ENCODE assay signal across 23 cellular contexts in the genomic region with DNA sequence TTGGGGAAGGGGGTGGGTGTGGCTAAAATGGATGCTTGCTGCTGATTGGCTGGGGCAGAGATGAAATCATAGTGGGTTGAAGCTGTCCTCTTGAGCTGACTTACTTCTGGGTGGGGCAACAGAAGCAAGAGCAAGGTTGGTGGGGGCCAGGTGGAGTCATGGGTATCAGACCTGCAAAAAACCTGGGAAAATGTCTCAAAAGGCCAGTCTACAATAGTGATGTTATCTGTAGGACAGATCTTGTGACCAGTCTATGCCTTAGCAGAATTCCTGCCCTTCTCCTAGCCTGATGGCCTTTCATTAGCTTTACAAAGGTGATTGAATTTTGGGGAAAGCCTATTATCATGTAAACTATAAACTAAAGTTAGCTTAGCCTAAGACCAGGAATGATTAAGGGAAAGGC.
DNase-seq lines count a peak whose midpoint lies in the region; ATAC-seq and TF ChIP-seq lines count a peak whose summit lies in the region.
"Had no signal": no experiment of that assay in that cellular context is flagged by ENCODE, and none has a peak within 500 bp of the region (broad histone marks: within the 10 kb centered on the region; RNA-seq: fewer than 3 reads in every experiment).

No MANE protein-coding gene starts in this region.

- peak; percentile 93 for ATAC-seq in GM23338
- ATAC-seq: GM12878, HepG2, Panc1 had no signal

- no peaks in the 10 kb centered on the region for H3K27me3 ChIP-seq in GM23338 (ENCODE audit: insufficient read depth)
- H3K27me3 ChIP-seq: BLaER1 had no signal

- no peaks in the 10 kb centered on the region for H3K79me2 ChIP-seq in GM23338 (replicated peaks; ENCODE audit: insufficient read depth)

- peak overlapping the region; percentile 94 for H3K27ac Mint-ChIP-seq in GM23338
- H3K27ac Mint-ChIP-seq in mesothelial cell of epicardium: no peak overlapping the region
- H3K27ac Mint-ChIP-seq: CD4-positive, CD25-positive, alpha-beta regulatory T cell had no signal

- no peak overlapping the region for H3K4me3 ChIP-seq in GM23338
- H3K4me3 ChIP-seq: BLaER1, GM12878 had no signal

- H3K36me3 Mint-ChIP-seq in GM23338 (ENCODE audit: low read depth) (no peaks in the 10 kb centered on the region; the same call in 2 of the 3 replicates), mesothelial cell of epicardium (no peaks in the 10 kb centered on the region)
- H3K36me3 Mint-ChIP-seq: CD4-positive, CD25-positive, alpha-beta regulatory T cell had no signal

- no peaks in the 10 kb centered on the region; the same call in 1 of the 2 replicates for H3K9me2 ChIP-seq in GM23338 (ENCODE audit: insufficient read depth)

- H4K20me1 ChIP-seq in GM23338 (replicated peaks; ENCODE audit: insufficient read depth): no peaks in the 10 kb centered on the region
- H4K20me1 ChIP-seq: BLaER1 had no signal

- TF ChIP-seq CTCF in GM23338 (conservative IDR thresholded peaks at IDR 0.05; ENCODE audit: low read depth in 2 of 2): no peak
- TF ChIP-seq CTCF in mesothelial cell of epicardium (IDR thresholded peaks at IDR 0.05; ENCODE audit: unreplicated experiment): no peak

- H3K4me1 Mint-ChIP-seq in GM23338: peaks cover 38% of the 10 kb centered on the region
- peaks cover 26% of the 10 kb centered on the region for H3K4me1 Mint-ChIP-seq in mesothelial cell of epicardium
- H3K4me1 Mint-ChIP-seq: CD4-positive, CD25-positive, alpha-beta regulatory T cell had no signal

- no peaks in the 10 kb centered on the region for H3K36me3 ChIP-seq in GM23338 (ENCODE audit: insufficient read depth)
- H3K36me3 ChIP-seq: BLaER1 had no signal

- no peaks in the 10 kb centered on the region for H3F3A ChIP-seq in GM23338 (replicated peaks; ENCODE audit: low read depth)

- H3K4me3 Mint-ChIP-seq in GM23338: 0 out of 3 replicates have a peak overlapping the region, but pooled peaks have one; percentile 10
- no peak overlapping the region for H3K4me3 Mint-ChIP-seq in mesothelial cell of epicardium
- H3K4me3 Mint-ChIP-seq: CD4-positive, CD25-positive, alpha-beta regulatory T cell had no signal

- H3K27me3 Mint-ChIP-seq in GM23338 (ENCODE audit: insufficient read depth, low read depth, poor library complexity): peaks cover 2% of the 10 kb centered on the region
- H3K27me3 Mint-ChIP-seq in mesothelial cell of epicardium (ENCODE audit: low read depth): no peaks in the 10 kb centered on the region
- H3K27me3 Mint-ChIP-seq: CD4-positive, CD25-positive, alpha-beta regulatory T cell had no signal

- peak overlapping the region; percentile 75 for H3K27ac ChIP-seq in GM23338 (ENCODE audit: low read depth)
- H3K27ac ChIP-seq: BLaER1, RWPE1 had no signal

- H3K4me2 ChIP-seq in GM23338: peak overlapping the region; percentile 17; the same call in 1 of the 2 replicates
- H3K4me2 ChIP-seq: BLaER1 had no signal

- no peaks in the 10 kb centered on the region for H3K9me3 Mint-ChIP-seq in GM23338
- peaks cover 4% of the 10 kb centered on the region for H3K9me3 Mint-ChIP-seq in mesothelial cell of epicardium

- H2AFZ ChIP-seq in GM23338: no peak overlapping the region

- H3K4me1 ChIP-seq in GM23338 (ENCODE audit: insufficient read depth): peaks cover 21% of the 10 kb centered on the region
- H3K4me1 ChIP-seq: BLaER1 had no signal

- DNase-seq in GM23338 (ENCODE audit: low spot score): peak; percentile 81
- peak; percentile 2 for DNase-seq in NAMALWA (ENCODE audit: low spot score)
- peak; percentile 30 for DNase-seq in iPS DF 19.7 (ENCODE audit: low read depth, low spot score)
- DNase-seq in iPS-NIHi7 (ENCODE audit: extremely low spot score): peak; percentile 13
- no peak for DNase-seq in NCI-H1436 (lab: John Stamatoyannopoulos, UW)
- DNase-seq in mesothelial cell of epicardium (ENCODE audit: low spot score in 2 of 2, unreplicated experiment in 2 of 2): no peak
- DNase-seq in NCI-H1930 (lab: John Stamatoyannopoulos, UW): no peak
- DNase-seq: CD4-positive, CD25-positive, alpha-beta regulatory T cell; DMS53; GDM1; GOT3; Karpas-422; NCI-H1092 treated with DMSO at 0.1 percent for 48 hours; NCI-H1436 treated with DMSO at 0.1 percent for 48 hours; NCI-H187 treated with DMSO at 0.1 percent for 48 hours; NCI-H2107; NCI-H446; SHP77 had no signal

TF ChIP-seq in GM23338, 12 proteins besides CTCF, POLR2A, EP300 and RAD21 (continues in another document):
- no peak for TF ChIP-seq POLR2AphosphoS5 (IDR thresholded peaks at IDR 0.05; ENCODE audit: low read depth)
- no peak for TF ChIP-seq EZH2phosphoT487 (IDR thresholded peaks at IDR 0.05; ENCODE audit: unreplicated experiment)
- peak; percentile 67; the same call in 1 of the 2 replicates for TF ChIP-seq NANOG (IDR thresholded peaks at IDR 0.05; ENCODE audit: borderline replicate concordance)
- TF ChIP-seq CREB1 (CRISPR knock-in tag; IDR thresholded peaks at IDR 0.05; ENCODE audit: low read depth): peak; percentile 32; the same call in 1 of the 2 replicates
- no peak for TF ChIP-seq JUNB (IDR thresholded peaks at IDR 0.05; ENCODE audit: unreplicated experiment)
- TF ChIP-seq REST (IDR thresholded peaks at IDR 0.05; ENCODE audit: unreplicated experiment): no peak
- TF ChIP-seq ZNF114 (CRISPR knock-in tag; IDR thresholded peaks at IDR 0.05): no peak
- TF ChIP-seq, protein P1, sequence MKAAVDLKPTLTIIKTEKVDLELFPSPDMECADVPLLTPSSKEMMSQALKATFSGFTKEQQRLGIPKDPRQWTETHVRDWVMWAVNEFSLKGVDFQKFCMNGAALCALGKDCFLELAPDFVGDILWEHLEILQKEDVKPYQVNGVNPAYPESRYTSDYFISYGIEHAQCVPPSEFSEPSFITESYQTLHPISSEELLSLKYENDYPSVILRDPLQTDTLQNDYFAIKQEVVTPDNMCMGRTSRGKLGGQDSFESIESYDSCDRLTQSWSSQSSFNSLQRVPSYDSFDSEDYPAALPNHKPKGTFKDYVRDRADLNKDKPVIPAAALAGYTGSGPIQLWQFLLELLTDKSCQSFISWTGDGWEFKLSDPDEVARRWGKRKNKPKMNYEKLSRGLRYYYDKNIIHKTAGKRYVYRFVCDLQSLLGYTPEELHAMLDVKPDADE (IDR thresholded peaks at IDR 0.05): no peak

Comparison
In these comparisons a context has a peak if more than half of its experiments do, and no peak if none do; other contexts are left out.
1. DNase-seq: peak in GM23338 (single experiment), NAMALWA (single experiment), iPS DF 19.7 (single experiment) and iPS-NIHi7 (single experiment); none in NCI-H1436 (single experiment), mesothelial cell of epicardium (0 of 2) and NCI-H1930 (0 of 2).